14 cellular contexts compared by ENCODE assay signal in genomic region chr9:104708737-104709136, GRCh38. TPM values are rescaled to one million over a fixed set of nuclear protein-coding genes. Genes with fewer than 3 reads are reported as not detected.
"Had no signal": no experiment of that assay in that cellular context is flagged by ENCODE, and none has a peak within 500 bp of the region (broad histone marks: within the 10 kb centered on the region; RNA-seq: fewer than 3 reads in every experiment).

No MANE protein-coding gene starts in this region.

RNA-seq across cellular contexts. Expression of gene OR13D1, which starts 14.4 kb away (rescaled TPM):
- total RNA-seq: activated B cell treated with CpG ODN at 0.5 μM for 24 hours; activated CD4-positive, alpha-beta memory T cell treated with anti-CD3 and anti-CD28 coated beads for 36 hours; activated CD4-positive, alpha-beta memory T cell treated with anti-CD3 and anti-CD28 coated beads, Interleukin-2, amount 10 ng/mL, durations not matched to agents 7 days and 5 days; activated CD4-positive, alpha-beta T cell treated with anti-CD3 and anti-CD28 coated beads for 36 hours; activated CD4-positive, alpha-beta T cell treated with anti-CD3 and anti-CD28 coated beads, Interleukin-2, amount 10 ng/mL, durations not matched to agents 24 days and 14 days; activated CD4-positive, alpha-beta T cell treated with anti-CD3 and anti-CD28 coated beads, Interleukin-2, amount 10 ng/mL, durations not matched to agents 7 days and 5 days; activated CD8-positive, alpha-beta memory T cell treated with anti-CD3 and anti-CD28 coated beads for 36 hours; activated CD8-positive, alpha-beta memory T cell treated with anti-CD3 and anti-CD28 coated beads, Interleukin-2, amount 10 ng/mL, durations not matched to agents 7 days and 5 days; activated CD8-positive, alpha-beta T cell treated with anti-CD3 and anti-CD28 coated beads for 36 hours; activated CD8-positive, alpha-beta T cell treated with anti-CD3 and anti-CD28 coated beads, Interleukin-2, amount 10 ng/mL, durations not matched to agents 7 days and 5 days; T-helper 1 cell treated with Interleukin-12 subunit alpha and Interleukin-12 subunit beta and Interleukin-4 antibody, amounts not matched to agents 30 ng/mL and 1 ng/mL, for 36 hours; T-helper 17 cell; T-helper 2 cell treated with Interferon-gamma antibody and Interleukin-4, amounts not matched to agents 100 ng/mL and 5 ng/mL, for 36 hours; WTC11 had no signal
